ENCODE assay signal across 16 cellular contexts in the genomic region with DNA sequence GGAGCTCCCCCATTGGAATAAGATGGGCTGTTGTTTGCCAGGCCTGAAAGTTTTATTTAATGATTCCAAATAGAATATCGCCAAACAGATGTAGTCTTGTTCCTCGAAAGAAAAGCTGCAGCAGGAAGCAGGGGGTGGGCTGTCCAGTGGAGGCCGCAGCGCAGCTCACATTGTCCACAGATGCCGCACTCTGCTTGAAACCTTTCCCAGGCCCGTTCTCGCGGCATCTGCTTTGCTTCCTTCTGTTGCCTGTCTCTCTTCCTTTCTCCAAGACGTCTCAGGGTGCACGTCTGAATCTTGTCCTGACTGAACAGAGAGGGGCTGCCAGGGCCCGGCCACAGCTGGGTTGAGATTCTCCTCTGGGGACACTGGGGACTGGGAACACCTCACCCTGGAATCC. TPM values are rescaled to one million over a fixed set of nuclear protein-coding genes. Genes with fewer than 3 reads are reported as not detected.
DNase-seq lines count a peak whose midpoint lies in the region; ATAC-seq and TF ChIP-seq lines count a peak whose summit lies in the region.
"Had no signal": no experiment of that assay in that cellular context is flagged by ENCODE, and none has a peak within 500 bp of the region (broad histone marks: within the 10 kb centered on the region; RNA-seq: fewer than 3 reads in every experiment).

No MANE protein-coding gene starts in this region.

- H3K4me3 ChIP-seq in BLaER1: peak overlapping the region; percentile 5; the same call in 1 of the 2 replicates
- no peak overlapping the region for H3K4me3 ChIP-seq in Loucy (ENCODE audit: low read length, poor library complexity, severe bottlenecking)
- no peak overlapping the region for H3K4me3 ChIP-seq in fibroblast of mammary gland (ENCODE audit: control insufficient read depth, low read depth, low read length)
- no peak overlapping the region for H3K4me3 ChIP-seq in osteoblast (ENCODE audit: insufficient read depth, low read length)
- H3K4me3 ChIP-seq in adrenal gland: no peak overlapping the region
- H3K4me3 ChIP-seq: esophagus muscularis mucosa had no signal

- H3K4me1 ChIP-seq in BLaER1: peaks cover 93% of the 10 kb centered on the region
- H3K4me1 ChIP-seq in Loucy (ENCODE audit: insufficient read depth, low read length, poor library complexity, severe bottlenecking): peaks cover 60% of the 10 kb centered on the region
- peaks cover 9% of the 10 kb centered on the region for H3K4me1 ChIP-seq in osteoblast (ENCODE audit: insufficient read depth, low read length)
- no peaks in the 10 kb centered on the region for H3K4me1 ChIP-seq in adrenal gland (replicated peaks in 1 of 2)

- H3K27me3 ChIP-seq in BLaER1 (no peaks in the 10 kb centered on the region), Loucy (ENCODE audit: insufficient read depth, low read length, poor library complexity, severe bottlenecking) (no peaks in the 10 kb centered on the region), osteoblast (ENCODE audit: insufficient read depth, low read length) (no peaks in the 10 kb centered on the region), adrenal gland (no peaks in the 10 kb centered on the region)
- H3K27me3 ChIP-seq: esophagus muscularis mucosa had no signal

- H3F3A ChIP-seq in Loucy (ENCODE audit: low read depth): peaks cover 16% of the 10 kb centered on the region

- DNase-seq in fibroblast of mammary gland (ENCODE audit: low read depth) (peak; percentile 62), osteoblast (ENCODE audit: insufficient read length, low spot score, missing footprints) (peak; percentile 15), NCI-H1436 treated with DMSO at 0.1 percent for 48 hours (lab: John Stamatoyannopoulos, UW) (no peak), 8988T (no peak), adrenal gland (no peak)
- DNase-seq: activated CD4-positive, alpha-beta T cell treated with anti-CD3 and anti-CD28 coated beads, Interleukin-2, amount 10 ng/mL, durations not matched to agents 24 days and 14 days; activated T-cell treated with anti-CD3 and anti-CD28 coated beads, Interleukin-2, amount 50 U/mL, for 24 hours; GDM1; NCI-H1436; retina; stimulated activated CD4-positive, alpha-beta T cell treated with anti-CD3 and anti-CD28 coated beads, Interleukin-2, amount 100 ng/mL, for 48 hours; T-helper 17 cell had no signal

- H4K20me1 ChIP-seq in BLaER1: no peaks in the 10 kb centered on the region
- no peaks in the 10 kb centered on the region for H4K20me1 ChIP-seq in Loucy (ENCODE audit: insufficient read depth, low read length, poor library complexity, severe bottlenecking)
- H4K20me1 ChIP-seq in osteoblast (ENCODE audit: insufficient read depth, low read length): no peaks in the 10 kb centered on the region

- TF ChIP-seq CTCF in Loucy (conservative IDR thresholded peaks at IDR 0.05; ENCODE audit: low read length) (no peak), fibroblast of mammary gland (conservative IDR thresholded peaks at IDR 0.05; ENCODE audit: control insufficient read depth, insufficient read depth, low read depth, low read length) (no peak), osteoblast (IDR thresholded peaks at IDR 0.05; ENCODE audit: extremely low read depth, low read depth, low read length) (no peak), adrenal gland (IDR thresholded peaks at IDR 0.05) (no peak)

- no peaks in the 10 kb centered on the region for H3K36me3 ChIP-seq in BLaER1
- no peaks in the 10 kb centered on the region for H3K36me3 ChIP-seq in Loucy (ENCODE audit: insufficient read depth, low read length)
- no peaks in the 10 kb centered on the region for H3K36me3 ChIP-seq in osteoblast (ENCODE audit: insufficient read depth, low read length)
- H3K36me3 ChIP-seq in adrenal gland (replicated peaks in 1 of 2): no peaks in the 10 kb centered on the region
- H3K36me3 ChIP-seq: esophagus muscularis mucosa had no signal

- no peaks in the 10 kb centered on the region for H3K9me2 ChIP-seq in Loucy (replicated peaks; ENCODE audit: low read depth, low read length)

- H2AFZ ChIP-seq in Loucy (ENCODE audit: low read length): no peak overlapping the region
- H2AFZ ChIP-seq in osteoblast (ENCODE audit: low read length): no peak overlapping the region

- H3K9ac ChIP-seq in BLaER1: peak overlapping the region; percentile 78
- peak overlapping the region; percentile 79 for H3K9ac ChIP-seq in Loucy (ENCODE audit: low read depth, low read length, poor library complexity, severe bottlenecking)

- H3K27ac ChIP-seq in BLaER1 (peak overlapping the region; percentile 94), osteoblast (ENCODE audit: low read depth, low read length) (no peak overlapping the region), adrenal gland (no peak overlapping the region)

- H3K4me2 ChIP-seq in BLaER1 (peak overlapping the region; percentile 71), Loucy (ENCODE audit: low read depth, low read length, poor library complexity, severe bottlenecking) (peak overlapping the region; percentile 79), osteoblast (ENCODE audit: insufficient read depth, low read length) (no peak overlapping the region)

- no peak for TF ChIP-seq POLR2A in adrenal gland (IDR thresholded peaks at IDR 0.05)

- intact Hi-C loops in adrenal gland (cut with DNase I): no loop called here

- H3K9me3 ChIP-seq in BLaER1: peaks cover 5% of the 10 kb centered on the region; the same call in 1 of the 2 replicates
- H3K9me3 ChIP-seq in Loucy (ENCODE audit: insufficient read depth, low read depth, low read length): no peaks in the 10 kb centered on the region
- no peaks in the 10 kb centered on the region for H3K9me3 ChIP-seq in osteoblast (ENCODE audit: low read depth, low read length)
- H3K9me3 ChIP-seq in adrenal gland (replicated peaks in 1 of 3): no peaks in the 10 kb centered on the region
- H3K9me3 ChIP-seq: esophagus muscularis mucosa had no signal

- ATAC-seq in HG02759 (IDR thresholded peaks at IDR 0.05; ENCODE audit: unreplicated experiment): no peak
- ATAC-seq: T-helper 17 cell had no signal

- H3K79me2 ChIP-seq in Loucy (ENCODE audit: insufficient read depth, low read length) (no peaks in the 10 kb centered on the region; the same call in 1 of the 2 replicates), osteoblast (ENCODE audit: insufficient read depth, low read length) (no peaks in the 10 kb centered on the region)

- WGBS in adrenal gland, 4 donors: 71 to 85% (median 73%) methylated on average over 10 to 11 of the region's 11 CpGs

RNA-seq across cellular contexts. Expression of a gene that starts 12.4 kb away (rescaled TPM):
- total RNA-seq in osteoblast (6.5 and 11.2 TPM in 2 replicates), adrenal gland (100 to 1,000 TPM in 3 of 8 donors, 10 to 100 TPM in 5; 35.6 to 253 (median 84.8) TPM)
- polyA plus RNA-seq in adrenal gland: 10 to 100 TPM; 14.8 to 76.6 (median 62.7) TPM

Comparison
In these comparisons a context has a peak if more than half of its experiments do, and no peak if none do; other contexts are left out.
1. DNase-seq: peak in fibroblast of mammary gland (single experiment) and osteoblast (single experiment); none in NCI-H1436 treated with DMSO at 0.1 percent for 48 hours (single experiment), 8988T (single experiment) and adrenal gland (0 of 7).